8 cellular contexts compared by ENCODE assay signal in the genomic region with DNA sequence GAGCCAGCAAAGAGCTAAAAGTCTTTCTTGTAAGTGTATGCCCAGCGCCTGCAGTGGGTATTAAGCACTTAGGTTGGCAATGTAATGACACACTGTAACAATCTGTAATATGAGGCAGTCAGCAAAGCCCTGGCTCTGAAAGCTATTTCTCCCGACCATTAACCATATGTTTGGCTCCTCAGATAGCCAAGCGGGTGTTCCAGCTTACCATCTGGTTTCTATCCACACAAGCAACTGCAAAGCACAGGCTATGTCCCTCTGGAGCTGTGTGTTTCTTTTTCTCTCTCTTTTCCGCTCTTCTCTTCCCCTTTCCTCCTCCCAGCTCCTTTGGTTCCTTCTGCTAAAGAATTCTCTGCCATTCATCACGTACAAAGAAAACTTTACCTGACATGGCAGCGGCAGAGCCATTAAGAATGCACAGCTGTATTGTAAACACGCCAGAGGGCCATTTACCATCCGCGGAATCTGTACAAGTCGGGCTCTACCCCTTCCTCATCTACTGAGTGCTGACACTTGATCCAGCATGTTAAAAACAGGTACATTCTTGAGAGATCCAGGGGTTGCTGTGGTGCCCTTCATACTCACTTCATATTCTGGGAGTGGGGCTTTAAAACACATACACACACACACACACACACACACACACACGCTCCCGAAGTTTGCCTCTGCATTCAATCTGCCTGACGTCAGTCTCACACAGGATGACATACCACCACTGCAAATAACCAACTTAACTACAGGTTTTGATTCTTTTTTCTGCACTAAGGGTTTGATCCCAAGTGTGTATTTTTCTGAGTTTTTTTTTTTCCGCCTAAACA.
DNase-seq lines count a peak whose midpoint lies in the region; ATAC-seq and TF ChIP-seq lines count a peak whose summit lies in the region.

No MANE protein-coding gene starts in this region.

- peaks cover 10 to 81% (median 52%) of the 10 kb centered on the region in 6 donors for H3K4me1 ChIP-seq in spleen

- H3K9me3 ChIP-seq in spleen: peaks cover 0 to 17% (median 13%) of the 10 kb centered on the region in 8 donors

- intact Hi-C loops in spleen (cut with DNase I; ENCODE audit: low total_unique reads): no loop called here

- TF ChIP-seq POLR2A in spleen (IDR thresholded peaks at IDR 0.05): no peak

- no peak for ATAC-seq in HG03460 (IDR thresholded peaks at IDR 0.05; ENCODE audit: unreplicated experiment)

- no peak for TF ChIP-seq CTCF in spleen (IDR thresholded peaks at IDR 0.05 in 8 of 11, conservative IDR thresholded peaks at IDR 0.05 in 3 of 11)

- DNase-seq in DMS79 treated with DMSO at 0.1 percent for 48 hours (lab: John Stamatoyannopoulos, UW) (peak; percentile 80), NCI-H1105 treated with DMSO at 0.1 percent for 48 hours (lab: John Stamatoyannopoulos, UW) (peak; percentile 80), anterior cingulate cortex (lab: John Stamatoyannopoulos, UW) (peak in 30 of 58 donors; percentile 15 to 74 (median 37)), inferior parietal cortex (ENCODE audit: extremely low spot score) (peak; percentile 63), spleen (no peak), ureter (ENCODE audit: low spot score) (no peak)
- no peak for DNase-seq in stimulated activated CD4-positive, alpha-beta T cell treated with anti-CD3 and anti-CD28 coated beads, Interleukin-4, amount 100 ng/mL, for 1 hour

- H3K27ac ChIP-seq in spleen: peak overlapping the region in 7 of 8 donors; percentile 67 to 86 (median 78)

- 66 to 77% (median 74%) methylated on average over 14 of the region's 14 CpGs for WGBS in spleen, 5 donors

- H3K36me3 ChIP-seq in spleen: peaks cover 0 to 8% (median 0%) of the 10 kb centered on the region in 6 donors

- H3K27me3 ChIP-seq in spleen (replicated peaks in 1 of 7): no peaks in the 10 kb centered on the region

- no peak overlapping the region for H3K4me3 ChIP-seq in spleen

Comparison
In these comparisons a context has a peak if more than half of its experiments do, and no peak if none do; other contexts are left out.
1. DNase-seq: peak in DMS79 treated with DMSO at 0.1 percent for 48 hours (single experiment), NCI-H1105 treated with DMSO at 0.1 percent for 48 hours (single experiment), anterior cingulate cortex (30 of 58) and inferior parietal cortex (single experiment); none in spleen (single experiment), stimulated activated CD4-positive, alpha-beta T cell treated with anti-CD3 and anti-CD28 coated beads, Interleukin-4, amount 100 ng/mL, for 1 hour (single experiment) and ureter (single experiment).